ENCODE assay signal across 8 cellular contexts in the genomic region with DNA sequence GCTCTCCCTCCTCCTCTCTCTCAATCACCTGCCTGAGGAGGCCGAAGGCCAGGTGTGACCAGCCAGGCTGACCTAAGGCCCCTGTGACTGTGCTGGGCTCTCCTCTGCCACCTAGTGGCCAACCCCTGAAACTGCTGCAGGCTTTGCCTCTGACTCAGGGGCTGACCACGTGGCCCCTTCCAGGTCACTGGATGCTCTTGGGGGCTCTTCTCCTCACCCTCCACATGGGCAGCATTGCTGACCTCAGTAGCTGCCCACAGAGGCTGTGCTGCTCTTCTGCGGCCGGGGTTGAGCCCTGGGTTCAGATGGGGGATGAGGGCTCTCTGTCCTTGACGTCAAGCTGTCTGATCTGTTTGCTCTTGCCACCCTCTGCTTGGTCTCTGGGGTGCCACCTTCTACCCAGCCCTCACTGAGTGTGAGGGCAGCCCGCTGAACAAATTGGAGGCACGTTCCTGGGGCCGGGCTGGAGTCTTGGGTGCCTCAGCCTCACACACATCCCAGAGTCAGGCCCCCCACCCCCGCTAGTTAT.
DNase-seq lines count a peak whose midpoint lies in the region; ATAC-seq, FAIRE-seq and TF ChIP-seq lines count a peak whose summit lies in the region.

No MANE protein-coding gene starts in this region.

- intact Hi-C loops in breast epithelium (cut with DNase I; ENCODE audit: low total_unique reads): loop anchor here (5.0 kb wide), 1 partner anchor 323 kb away; no protein-coding TSS in a partner anchor

- H3K36me3 ChIP-seq in breast epithelium: no peaks in the 10 kb centered on the region
- H3K36me3 ChIP-seq in kidney epithelial cell (ENCODE audit: control insufficient read depth, insufficient read depth, low read length): no peaks in the 10 kb centered on the region

- peaks cover 5% of the 10 kb centered on the region for H3K9me3 Mint-ChIP-seq in T-helper 2 cell treated with Interferon-gamma antibody and Interleukin-4, amounts not matched to agents 5 μg/mL and 100 μg/mL, for 36 hours

- CTCF ChIA-PET in A549 (lab: Yijun Ruan, JAX): interaction anchor here (0.7 to 3.9 kb wide), 14 partner anchors 9 to 613 kb away, joined by 3 to 14 read pairs (median 4); a partner anchor contains a TSS

- ATAC-seq in A549 (peak; percentile 74 to 89), GM21390 (IDR thresholded peaks at IDR 0.05; ENCODE audit: unreplicated experiment) (no peak)

- no peak overlapping the region for H3K27ac Mint-ChIP-seq in T-helper 2 cell treated with Interferon-gamma antibody and Interleukin-4, amounts not matched to agents 5 μg/mL and 100 μg/mL, for 36 hours

- H3K4me3 ChIP-seq in A549 (no peak overlapping the region), GM12875 (ENCODE audit: low read depth, low read length) (no peak overlapping the region), breast epithelium (no peak overlapping the region), kidney epithelial cell (ENCODE audit: low read depth, low read length) (no peak overlapping the region)

- H3K4me1 ChIP-seq in A549: peaks cover 24% of the 10 kb centered on the region
- H3K4me1 ChIP-seq in breast epithelium: no peaks in the 10 kb centered on the region

- H3K4me2 ChIP-seq in A549: no peak overlapping the region

- H3K36me3 Mint-ChIP-seq in T-helper 2 cell treated with Interferon-gamma antibody and Interleukin-4, amounts not matched to agents 5 μg/mL and 100 μg/mL, for 36 hours (ENCODE audit: low read depth): no peaks in the 10 kb centered on the region

- 29% methylated on average over 5 of the region's 9 CpGs for WGBS in A549 (ENCODE audit: missing lambda C conversion rate)

- TF ChIP-seq POLR2A in A549 (IDR thresholded peaks at IDR 0.05; ENCODE audit: low read length): no peak
- TF ChIP-seq POLR2A in breast epithelium (IDR thresholded peaks at IDR 0.05): no peak

- FAIRE-seq in A549 (lab: Jason Lieb, UNC): no peak
- no peak for FAIRE-seq in HTR-8/SVneo (lab: Jason Lieb, UNC)

- TF ChIP-seq CTCF in A549 (IDR thresholded peaks at IDR 0.05): peak; percentile 90
- peak; percentile 99 for TF ChIP-seq CTCF in GM12875 (IDR thresholded peaks at IDR 0.05; ENCODE audit: borderline replicate concordance, insufficient read depth, low read depth, low read length)
- TF ChIP-seq CTCF in breast epithelium (IDR thresholded peaks at IDR 0.05): peak; percentile 91 to 95 (median 93)
- peak; percentile 98 for TF ChIP-seq CTCF in kidney epithelial cell (IDR thresholded peaks at IDR 0.05; ENCODE audit: insufficient read depth, low read length, poor library complexity, severe bottlenecking)

- DNase-seq in A549 (ENCODE audit: low read depth in 1 of 2, low spot score in 1 of 2) (peak; percentile 62 to 67), HTR-8/SVneo (ENCODE audit: insufficient read length, low spot score) (peak; percentile 83), breast epithelium (ENCODE audit: low spot score in 2 of 2) (no peak), kidney epithelial cell (ENCODE audit: low read depth) (peak; percentile 9)
- DNase-seq in T-helper 2 cell treated with Interferon-gamma antibody and Interleukin-4, amounts not matched to agents 5 μg/mL and 100 μg/mL, for 36 hours (ENCODE audit: low spot score): peak; percentile 27
- peak; percentile 26 to 33 for DNase-seq in stimulated activated CD4-positive, alpha-beta T cell treated with anti-CD3 and anti-CD28 coated beads, Interleukin-4, amount 100 ng/mL, for 48 hours (ENCODE audit: low read depth in 2 of 2)

- H3K27ac ChIP-seq in A549: peak overlapping the region; percentile 19 to 65; a peak in 1 of 6 replicates
- no peak overlapping the region for H3K27ac ChIP-seq in breast epithelium

- H3K9me3 ChIP-seq in A549 (peaks cover 4% of the 10 kb centered on the region; the same call in 1 of the 3 replicates), breast epithelium (peaks cover 3 to 4% of the 10 kb centered on the region in 2 donors)

- POLR2A ChIA-PET in A549 (lab: Yijun Ruan, JAX): no interaction called here

- H3K27me3 ChIP-seq in breast epithelium (no peaks in the 10 kb centered on the region), kidney epithelial cell (ENCODE audit: control insufficient read depth, insufficient read depth, low read length) (peaks cover 8% of the 10 kb centered on the region)

- H3K4me3 Mint-ChIP-seq in T-helper 2 cell treated with Interferon-gamma antibody and Interleukin-4, amounts not matched to agents 5 μg/mL and 100 μg/mL, for 36 hours: no peak overlapping the region

- no peaks in the 10 kb centered on the region for H3K27me3 Mint-ChIP-seq in T-helper 2 cell treated with Interferon-gamma antibody and Interleukin-4, amounts not matched to agents 5 μg/mL and 100 μg/mL, for 36 hours (ENCODE audit: low read depth)

- TF ChIP-seq EP300 in A549 (IDR thresholded peaks at IDR 0.05): no peak

- peak; percentile 80 for TF ChIP-seq RAD21 in A549 (conservative IDR thresholded peaks at IDR 0.05 in 1 of 2, IDR thresholded peaks at IDR 0.05 in 1 of 2)

- H3K4me1 Mint-ChIP-seq in T-helper 2 cell treated with Interferon-gamma antibody and Interleukin-4, amounts not matched to agents 5 μg/mL and 100 μg/mL, for 36 hours (ENCODE audit: low read depth): no peaks in the 10 kb centered on the region

TF ChIP-seq in A549, 52 proteins besides CTCF, POLR2A, EP300 and RAD21:
- TF ChIP-seq, protein P1, sequence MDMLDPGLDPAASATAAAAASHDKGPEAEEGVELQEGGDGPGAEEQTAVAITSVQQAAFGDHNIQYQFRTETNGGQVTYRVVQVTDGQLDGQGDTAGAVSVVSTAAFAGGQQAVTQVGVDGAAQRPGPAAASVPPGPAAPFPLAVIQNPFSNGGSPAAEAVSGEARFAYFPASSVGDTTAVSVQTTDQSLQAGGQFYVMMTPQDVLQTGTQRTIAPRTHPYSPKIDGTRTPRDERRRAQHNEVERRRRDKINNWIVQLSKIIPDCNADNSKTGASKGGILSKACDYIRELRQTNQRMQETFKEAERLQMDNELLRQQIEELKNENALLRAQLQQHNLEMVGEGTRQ (IDR thresholded peaks at IDR 0.05): peak; percentile 85
- TF ChIP-seq, protein P2, sequence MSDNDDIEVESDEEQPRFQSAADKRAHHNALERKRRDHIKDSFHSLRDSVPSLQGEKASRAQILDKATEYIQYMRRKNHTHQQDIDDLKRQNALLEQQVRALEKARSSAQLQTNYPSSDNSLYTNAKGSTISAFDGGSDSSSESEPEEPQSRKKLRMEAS (IDR thresholded peaks at IDR 0.05): peak; percentile 83
- no peak for TF ChIP-seq ZC3H11A (IDR thresholded peaks at IDR 0.05)
- no peak for TF ChIP-seq POLR2AphosphoS2 (conservative IDR thresholded peaks at IDR 0.05; ENCODE audit: low read length)
- peak; percentile 86 for TF ChIP-seq SMC3 (IDR thresholded peaks at IDR 0.05)
- no peak for TF ChIP-seq CBX2 (IDR thresholded peaks at IDR 0.05; ENCODE audit: borderline replicate concordance, low read depth)
- TF ChIP-seq ZNF302 (CRISPR knock-in tag; IDR thresholded peaks at IDR 0.05): no peak
- TF ChIP-seq RARB (CRISPR knock-in tag; IDR thresholded peaks at IDR 0.05): no peak
- no peak for TF ChIP-seq MAFK (IDR thresholded peaks at IDR 0.05; ENCODE audit: partially characterized antibody)
- TF ChIP-seq FOSB (CRISPR knock-in tag; IDR thresholded peaks at IDR 0.05): no peak
- no peak for TF ChIP-seq ESRRA (IDR thresholded peaks at IDR 0.05; ENCODE audit: borderline replicate concordance, low read length)
- TF ChIP-seq PHF8 (IDR thresholded peaks at IDR 0.05; ENCODE audit: borderline replicate concordance, low read depth): no peak
- no peak for TF ChIP-seq FOSL2 (IDR thresholded peaks at IDR 0.05)
- peak; percentile 78 for TF ChIP-seq FOSL2 (CRISPR knock-in tag; IDR thresholded peaks at IDR 0.05)

Comparison
In these comparisons a context has a peak if more than half of its experiments do, and no peak if none do; other contexts are left out.
1. DNase-seq: peak in A549 (2 of 2), HTR-8/SVneo (single experiment), T-helper 2 cell treated with Interferon-gamma antibody and Interleukin-4, amounts not matched to agents 5 μg/mL and 100 μg/mL, for 36 hours (single experiment), kidney epithelial cell (single experiment) and stimulated activated CD4-positive, alpha-beta T cell treated with anti-CD3 and anti-CD28 coated beads, Interleukin-4, amount 100 ng/mL, for 48 hours (2 of 2); none in breast epithelium (0 of 2).
2. H3K27ac ChIP-seq: peak in A549 (2 of 2); none in breast epithelium (0 of 2).
3. Peak in every context shown above with its lines, with median percentiles within 50 percentile points of each other: CTCF ChIP-seq.